8 cellular contexts compared by ENCODE assay signal in genomic region chr2:187553908-187554703, GRCh38. TPM values are rescaled to one million over a fixed set of nuclear protein-coding genes. Genes with fewer than 3 reads are reported as not detected.
DNase-seq lines count a peak whose midpoint lies in the region; ATAC-seq, FAIRE-seq and TF ChIP-seq lines count a peak whose summit lies in the region.

Gene TFPI (minus strand): TSS chr2:187554435. CDS start chr2:187503768, 50,667 bp downstream.

- peaks cover 0 to 34% (median 0%) of the 10 kb centered on the region in 3 donors for H3K4me1 ChIP-seq in esophagus squamous epithelium

- H3K4me3 Mint-ChIP-seq in naive thymus-derived CD8-positive, alpha-beta T cell = peak within 1 kb of the TSS in 8 of 10 donors; percentile 28 to 66 (median 56)

- H3K36me3 Mint-ChIP-seq in naive thymus-derived CD8-positive, alpha-beta T cell = no peaks in the 10 kb centered on the region

- no peak for ATAC-seq in naive thymus-derived CD8-positive, alpha-beta T cell
- no peak for ATAC-seq in GM18873 (IDR thresholded peaks at IDR 0.05; ENCODE audit: low FRiP score, unreplicated experiment)
- ATAC-seq in HG02759 (IDR thresholded peaks at IDR 0.05; ENCODE audit: unreplicated experiment) = no peak

- POLR2A ChIA-PET in naive thymus-derived CD8-positive, alpha-beta T cell (lab: Charles Lee) = no interaction called here

- peak within 1 kb of the TSS in 1 of 10 donors; percentile 7 for H3K27ac Mint-ChIP-seq in naive thymus-derived CD8-positive, alpha-beta T cell

- intact Hi-C loops in esophagus squamous epithelium (cut with DNase I) = no loop called here

- no peaks in the 10 kb centered on the region for H3K27me3 ChIP-seq in GM06990 (replicated peaks; ENCODE audit: control insufficient read depth, insufficient read depth, low read length)
- no peaks in the 10 kb centered on the region for H3K27me3 ChIP-seq in esophagus squamous epithelium

- H3K27me3 Mint-ChIP-seq in naive thymus-derived CD8-positive, alpha-beta T cell = peaks cover 0 to 7% (median 1%) of the 10 kb centered on the region in 5 donors

- DNase-seq in GM06990 (ENCODE audit: extremely low read depth, insufficient read length) = peak; percentile 12
- DNase-seq in SHP77 treated with DMSO at 0.1 percent for 48 hours (lab: John Stamatoyannopoulos, UW) = peak; percentile 42
- no peak for DNase-seq in esophagus squamous epithelium (lab: John Stamatoyannopoulos, UW)
- DNase-seq in naive thymus-derived CD8-positive, alpha-beta T cell = peak in 1 of 10 donors; percentile 1
- DNase-seq in DMS79 (lab: John Stamatoyannopoulos, UW) = no peak
- DNase-seq in GM12891 (ENCODE audit: insufficient read length, low spot score) = no peak

- FAIRE-seq in GM12891 (lab: Jason Lieb, UNC) = no peak

- H3K9me3 Mint-ChIP-seq in naive thymus-derived CD8-positive, alpha-beta T cell = peaks cover 0 to 4% (median 0%) of the 10 kb centered on the region in 9 donors

- H3K36me3 ChIP-seq in GM06990 (ENCODE audit: control insufficient read depth, insufficient read depth, low read length) = no peaks in the 10 kb centered on the region
- no peaks in the 10 kb centered on the region for H3K36me3 ChIP-seq in esophagus squamous epithelium

- H3K27ac ChIP-seq in esophagus squamous epithelium = peak within 1 kb of the TSS; percentile 48 to 78 (median 60)

- TF ChIP-seq CTCF in GM06990 (IDR thresholded peaks at IDR 0.05; ENCODE audit: insufficient read depth, low read length, poor library complexity, severe bottlenecking) (no peak), esophagus squamous epithelium (IDR thresholded peaks at IDR 0.05) (no peak)

- WGBS in esophagus squamous epithelium, 2 donors = 5 to 7% methylated on average over 9 of the region's 9 CpGs

- H3K4me3 ChIP-seq in GM06990 (replicated peaks; ENCODE audit: low read depth, low read length) (no peak within 1 kb of the TSS), esophagus squamous epithelium (peak within 1 kb of the TSS; percentile 18 to 65 (median 40))

- peak in 1 of 4 donors; percentile 38 for TF ChIP-seq POLR2A in esophagus squamous epithelium (IDR thresholded peaks at IDR 0.05)
- TF ChIP-seq POLR2A in GM12891 (IDR thresholded peaks at IDR 0.05; ENCODE audit: low read depth, low read length) = no peak

- peaks cover 3 to 8% (median 8%) of the 10 kb centered on the region in 4 donors for H3K4me1 Mint-ChIP-seq in naive thymus-derived CD8-positive, alpha-beta T cell

- no peaks in the 10 kb centered on the region for H3K9me3 ChIP-seq in esophagus squamous epithelium

TF ChIP-seq in GM12891, 5 proteins besides CTCF, POLR2A, EP300 and RAD21:
- TF ChIP-seq SPI1 (IDR thresholded peaks at IDR 0.05; ENCODE audit: low read depth, low read length) (no peak), POU2F2 (IDR thresholded peaks at IDR 0.05; ENCODE audit: low read depth, low read length) (no peak), PAX5 (IDR thresholded peaks at IDR 0.05; ENCODE audit: insufficient read depth, low read length, severe bottlenecking) (no peak), POLR2AphosphoS5 (IDR thresholded peaks at IDR 0.05; ENCODE audit: low read depth, low read length) (no peak), TAF1 (IDR thresholded peaks at IDR 0.05; ENCODE audit: low read depth, low read length) (no peak)

RNA-seq across cellular contexts. Expression of gene TFPI, which starts in this region (rescaled TPM):
- 10 to 100 TPM in 2 of 4 donors, 1 to 10 TPM in 2; 3.5 to 89.6 (median 22.5) TPM for total RNA-seq in esophagus squamous epithelium
- not detected for total RNA-seq in naive thymus-derived CD8-positive, alpha-beta T cell
- polyA plus RNA-seq in naive thymus-derived CD8-positive, alpha-beta T cell = not detected
- 0.23 TPM for polyA plus RNA-seq in GM12891 (2012; ENCODE audit: low read depth, missing spikeins)

Comparison
In these comparisons a context has a peak if more than half of its experiments do, and no peak if none do; other contexts are left out.
1. RNA of gene TFPI (total RNA-seq): 3.5 to 89.6 TPM in esophagus squamous epithelium; not detected in naive thymus-derived CD8-positive, alpha-beta T cell; every median in the first group is over 4 times any median in the second.
2. DNase-seq: peak in GM06990 (single experiment) and SHP77 treated with DMSO at 0.1 percent for 48 hours (single experiment); none in esophagus squamous epithelium (single experiment), DMS79 (single experiment) and GM12891 (single experiment).